ENCODE assay signal across 8 cellular contexts in genomic region chr22:21951931-21952465, GRCh38. TPM values are rescaled to one million over a fixed set of nuclear protein-coding genes. Genes with fewer than 3 reads are reported as not detected.
DNase-seq lines count a peak whose midpoint lies in the region; ATAC-seq, FAIRE-seq and TF ChIP-seq lines count a peak whose summit lies in the region.

No MANE protein-coding gene starts in this region.

- H3K4me3 ChIP-seq in RWPE2 (ENCODE audit: severe bottlenecking) (peak overlapping the region; percentile 72), bronchial epithelial cell (ENCODE audit: low read depth, low read length) (peak overlapping the region; percentile 85)

- peak overlapping the region; percentile 22 for H3K27ac ChIP-seq in RWPE2 (ENCODE audit: poor library complexity, severe bottlenecking)

- ATAC-seq in RWPE2 (ENCODE audit: low read depth) = peak; percentile 54
- peak; percentile 13 for ATAC-seq in stimulated activated naive CD8-positive, alpha-beta T cell treated with anti-CD3 and anti-CD28 coated beads, Interleukin-15, Interleukin-2, amounts not matched to agents 100 U/mL and 50 U/mL, for 24 hours

- H3K27me3 ChIP-seq in RWPE2 (ENCODE audit: insufficient read depth, poor library complexity, severe bottlenecking) = no peaks in the 10 kb centered on the region
- H3K27me3 ChIP-seq in bronchial epithelial cell (ENCODE audit: control insufficient read depth, insufficient read depth, low read length) = no peaks in the 10 kb centered on the region

- H3K9me3 ChIP-seq in RWPE2 (ENCODE audit: severe bottlenecking) = peaks cover 10% of the 10 kb centered on the region

- TF ChIP-seq CTCF in RWPE2 (IDR thresholded peaks at IDR 0.05; ENCODE audit: poor library complexity, severe bottlenecking) = no peak
- no peak for TF ChIP-seq CTCF in bronchial epithelial cell (IDR thresholded peaks at IDR 0.05; ENCODE audit: insufficient read depth, low read length, severe bottlenecking)

- peak; percentile 11 for DNase-seq in activated T-cell treated with anti-CD3 and anti-CD28 coated beads for 1 hour (ENCODE audit: low read depth)
- no peak for DNase-seq in activated T-cell treated with anti-CD3 and anti-CD28 coated beads for 4 hours
- DNase-seq in RWPE2 (ENCODE audit: low spot score) = no peak
- DNase-seq in bronchial epithelial cell (ENCODE audit: low read depth) = peak; percentile 29
- DNase-seq in left kidney (ENCODE audit: low read depth, low spot score) = peak; percentile 67
- DNase-seq in stimulated activated naive CD8-positive, alpha-beta T cell treated with anti-CD3 and anti-CD28 coated beads, Interleukin-15, Interleukin-2, amounts not matched to agents 100 U/mL and 50 U/mL, for 24 hours = peak; percentile 30
- DNase-seq in NCI-H1694 (lab: John Stamatoyannopoulos, UW) = no peak
- DNase-seq in NCI-H446 (lab: John Stamatoyannopoulos, UW) = no peak

- FAIRE-seq in bronchial epithelial cell (lab: Jason Lieb, UNC) = no peak

- H3K36me3 ChIP-seq in RWPE2 (ENCODE audit: low read depth) (peaks cover 5% of the 10 kb centered on the region), bronchial epithelial cell (ENCODE audit: control insufficient read depth, insufficient read depth, low read length) (no peaks in the 10 kb centered on the region)

- H3K4me1 ChIP-seq in RWPE2 (ENCODE audit: insufficient read depth, poor library complexity, severe bottlenecking) = peaks cover 13% of the 10 kb centered on the region

RNA-seq across cellular contexts. Expression of gene PPM1F, which starts 0.7 kb away (rescaled TPM):
- 16.1 and 17.9 TPM in 2 replicates for total RNA-seq in bronchial epithelial cell

RNA-seq across cellular contexts. Expression of gene TOP3B, which starts 30.6 kb away (rescaled TPM):
- 24.7 and 27.9 TPM in 2 replicates for total RNA-seq in bronchial epithelial cell

Comparison
In these comparisons a context has a peak if more than half of its experiments do, and no peak if none do; other contexts are left out.
1. DNase-seq: peak in activated T-cell treated with anti-CD3 and anti-CD28 coated beads for 1 hour (single experiment), bronchial epithelial cell (single experiment), left kidney (single experiment) and stimulated activated naive CD8-positive, alpha-beta T cell treated with anti-CD3 and anti-CD28 coated beads, Interleukin-15, Interleukin-2, amounts not matched to agents 100 U/mL and 50 U/mL, for 24 hours (single experiment); none in activated T-cell treated with anti-CD3 and anti-CD28 coated beads for 4 hours (single experiment), RWPE2 (single experiment), NCI-H1694 (single experiment) and NCI-H446 (0 of 2).